In the genomic region with DNA sequence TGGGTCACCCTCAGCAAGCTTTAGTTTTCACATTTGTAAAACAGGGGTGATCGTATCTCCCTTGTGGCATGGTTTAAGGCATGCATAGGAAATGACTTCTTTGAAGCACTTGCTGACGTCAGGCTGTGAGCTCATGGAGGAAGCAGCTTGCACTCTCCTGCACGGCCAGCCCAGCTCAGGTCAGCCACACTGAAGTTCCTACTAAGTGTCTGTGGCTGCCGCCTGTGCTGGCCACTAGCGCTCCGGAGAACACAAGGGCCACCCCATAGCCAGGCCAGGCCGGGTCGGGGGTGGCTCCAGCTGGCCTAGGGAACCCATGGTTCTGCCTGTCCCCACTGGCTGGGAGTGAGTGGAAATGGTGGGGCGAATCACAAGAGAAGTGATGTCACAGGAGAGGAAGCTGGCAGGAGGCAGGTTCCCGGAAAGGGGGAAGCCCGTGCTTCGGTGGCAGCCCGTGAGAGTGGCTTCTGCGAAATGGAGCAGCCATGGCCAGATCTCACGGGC, we compare ENCODE assay signal across 10 cellular contexts. TPM values are rescaled to one million over a fixed set of nuclear protein-coding genes. Genes with fewer than 3 reads are reported as not detected.
DNase-seq lines count a peak whose midpoint lies in the region; ATAC-seq, FAIRE-seq and TF ChIP-seq lines count a peak whose summit lies in the region.
"Had no signal": no experiment of that assay in that cellular context is flagged by ENCODE, and none has a peak within 500 bp of the region (broad histone marks: within the 10 kb centered on the region; RNA-seq: fewer than 3 reads in every experiment).

No MANE protein-coding gene starts in this region.

- H3K27ac ChIP-seq in right lobe of liver = no peak overlapping the region
- no peak overlapping the region for H3K27ac ChIP-seq in HepG2 (ENCODE audit: extremely low read length, insufficient read depth, low read length)
- H3K27ac ChIP-seq in neuronal stem cell (replicated peaks; ENCODE audit: low read length) = no peak overlapping the region
- H3K27ac ChIP-seq: C4-2B had no signal

- no peaks in the 10 kb centered on the region for H3K79me2 ChIP-seq in HepG2 (ENCODE audit: insufficient read depth, low read length)

- TF ChIP-seq RAD21 in HepG2 (CRISPR knock-in tag; IDR thresholded peaks at IDR 0.05) = no peak

- no peaks in the 10 kb centered on the region for H3K9me3 Mint-ChIP-seq in activated naive CD4-positive, alpha-beta T cell treated with anti-CD3 and anti-CD28 coated beads, Interleukin-2, amount 10 ng/mL, durations not matched to agents 7 days and 5 days

- H3K9ac ChIP-seq in HepG2 (ENCODE audit: insufficient read depth, low read depth, low read length) = no peak overlapping the region
- no peak overlapping the region for H3K9ac ChIP-seq in neuronal stem cell (ENCODE audit: low read depth, low read length, poor library complexity)

- H3K27ac Mint-ChIP-seq in activated naive CD4-positive, alpha-beta T cell treated with anti-CD3 and anti-CD28 coated beads, Interleukin-2, amount 10 ng/mL, durations not matched to agents 7 days and 5 days = peak overlapping the region; percentile 95

- TF ChIP-seq POLR2A in right lobe of liver (IDR thresholded peaks at IDR 0.05) (no peak), HepG2 (IDR thresholded peaks at IDR 0.05; ENCODE audit: insufficient read depth in 1 of 2, low read depth in 2 of 2, low read length in 2 of 2) (no peak)

- H4K8ac ChIP-seq in neuronal stem cell (ENCODE audit: low read depth, low read length) = no peak overlapping the region

- H3K27me3 ChIP-seq in right lobe of liver (no peaks in the 10 kb centered on the region), HepG2 (ENCODE audit: control insufficient read depth in 1 of 2, insufficient read depth in 2 of 2, low read length in 2 of 2) (no peaks in the 10 kb centered on the region; a peak in 1 of 5 replicates), neuronal stem cell (ENCODE audit: control insufficient read depth in 3 of 3, insufficient read depth in 3 of 3, low read depth in 1 of 3, low read length in 3 of 3) (peaks cover 0 to 53% (median 6%) of the 10 kb centered on the region in 3 experiments)

- CTCF ChIA-PET in HepG2 (lab: Yijun Ruan, JAX; ENCODE audit: low intra/inter-chr PET ratio, low total read pairs) = no interaction called here
- CTCF ChIA-PET in activated naive CD4-positive, alpha-beta T cell treated with anti-CD3 and anti-CD28 coated beads, Interleukin-2, amount 10 ng/mL, durations not matched to agents 7 days and 5 days (lab: Charles Lee) = interaction anchor here (0.7 to 2.9 kb wide), 16 partner anchors 16 to 484 kb away, joined by 3 to 38 read pairs (median 4); a partner anchor contains a TSS

- TF ChIP-seq CTCF in right lobe of liver (IDR thresholded peaks at IDR 0.05) (no peak), HepG2 (CRISPR knock-in tag; IDR thresholded peaks at IDR 0.05) (no peak)

- no peak overlapping the region for H2BK5ac ChIP-seq in neuronal stem cell (ENCODE audit: low read length)

- in situ Hi-C loops in HepG2 (cut with HindIII; ENCODE audit: extremely low pct_ligation_motif_present, low pct_unique_long_range_greater_than_20kb) = no loop called here

- peak overlapping the region; percentile 59 for H3K23ac ChIP-seq in neuronal stem cell (ENCODE audit: low read depth, low read length, poor library complexity)

- TF ChIP-seq EP300 in HepG2 (IDR thresholded peaks at IDR 0.05; ENCODE audit: low read depth in 2 of 2, low read length in 2 of 2) = no peak
- TF ChIP-seq EP300 in HepG2 (CRISPR knock-in tag; IDR thresholded peaks at IDR 0.05; ENCODE audit: borderline replicate concordance) = no peak

- no peaks in the 10 kb centered on the region for H4K20me1 ChIP-seq in HepG2 (ENCODE audit: insufficient read depth, low read length)

- H3K4me2 ChIP-seq in HepG2 (ENCODE audit: low read depth, low read length) = no peak overlapping the region
- H3K4me2 ChIP-seq in neuronal stem cell (ENCODE audit: insufficient read depth, low read length, poor library complexity, severe bottlenecking) = no peak overlapping the region

- FAIRE-seq in HepG2 (lab: Jason Lieb, UNC) = no peak

- POLR2A ChIA-PET in HepG2 (lab: Yijun Ruan, JAX) = no interaction called here

- H3K36me3 Mint-ChIP-seq in activated naive CD4-positive, alpha-beta T cell treated with anti-CD3 and anti-CD28 coated beads, Interleukin-2, amount 10 ng/mL, durations not matched to agents 7 days and 5 days = no peaks in the 10 kb centered on the region

- H2BK12ac ChIP-seq in neuronal stem cell (ENCODE audit: low read length) = peak overlapping the region; percentile 69

- intact Hi-C loops in right lobe of liver (cut with DNase I) (no loop called here), HepG2 (cut with micrococcal nuclease; ENCODE audit: unreplicated experiment) (loop anchor here (5.0 kb wide), 1 partner anchor 68 kb away; a partner anchor contains a TSS)

- H3K27me3 Mint-ChIP-seq in activated naive CD4-positive, alpha-beta T cell treated with anti-CD3 and anti-CD28 coated beads, Interleukin-2, amount 10 ng/mL, durations not matched to agents 7 days and 5 days = peaks cover 27% of the 10 kb centered on the region

- peak overlapping the region; percentile 53 for H3K18ac ChIP-seq in neuronal stem cell (ENCODE audit: low read length)

- ATAC-seq in right lobe of liver (peak; percentile 3 to 47 (median 25)), HepG2 (no peak)

- 80% methylated on average over 1 of the region's 15 CpGs for WGBS in right lobe of liver (ENCODE audit: insufficient coverage, low coverage, low lambda C conversion rate, missing lambda C conversion rate)
- WGBS in HepG2 (ENCODE audit: low lambda C conversion rate) = 63% methylated on average over 13 of the region's 15 CpGs
- no CpG with 5 or more reads among the region's 15 CpGs for WGBS in neuronal stem cell (ENCODE audit: extremely low coverage in 2 of 2, insufficient read length in 2 of 2, insufficient replicate concordance in 1 of 2), 2 donors

- H2AFZ ChIP-seq in HepG2 (ENCODE audit: low read length) (no peak overlapping the region), neuronal stem cell (ENCODE audit: low read length) (no peak overlapping the region)

- peak overlapping the region; percentile 41 for H2AK5ac ChIP-seq in neuronal stem cell (ENCODE audit: low read depth, low read length)

- no peaks in the 10 kb centered on the region for H3K9me3 ChIP-seq in right lobe of liver
- H3K9me3 ChIP-seq in HepG2 (ENCODE audit: low read length) = no peaks in the 10 kb centered on the region
- peaks cover 0 to under 1% of the 10 kb centered on the region in 2 donors for H3K9me3 ChIP-seq in neuronal stem cell (replicated peaks in 1 of 2; ENCODE audit: control insufficient read depth in 2 of 2, insufficient read depth in 1 of 2, low read depth in 1 of 2, low read length in 2 of 2)

- H3K4me1 Mint-ChIP-seq in activated naive CD4-positive, alpha-beta T cell treated with anti-CD3 and anti-CD28 coated beads, Interleukin-2, amount 10 ng/mL, durations not matched to agents 7 days and 5 days = peaks cover 80% of the 10 kb centered on the region

- DNase-seq in right lobe of liver = no peak
- DNase-seq in HepG2 (ENCODE audit: low spot score) = no peak
- DNase-seq in activated naive CD4-positive, alpha-beta T cell treated with anti-CD3 and anti-CD28 coated beads, Interleukin-2, amount 10 ng/mL, durations not matched to agents 7 days and 5 days = peak; percentile 94
- DNase-seq in neuronal stem cell (ENCODE audit: low spot score) = no peak
- DNase-seq in NCI-H345 treated with DMSO at 0.1 percent for 48 hours (lab: John Stamatoyannopoulos, UW; ENCODE audit: unreplicated experiment) = no peak
- DNase-seq in NCI-H345 (lab: John Stamatoyannopoulos, UW) = no peak
- no peak for DNase-seq in GOT3 (lab: John Stamatoyannopoulos, UW)
- no peak for DNase-seq in occipital lobe (lab: John Stamatoyannopoulos, UW)

- no peaks in the 10 kb centered on the region for H3K79me1 ChIP-seq in neuronal stem cell (ENCODE audit: low read depth, low read length)

- BruUV-seq in HepG2 (replicated peaks; lab: Mats Ljungman, UMichigan) = no TSS peak

- H3K4me3 ChIP-seq in right lobe of liver = no peak overlapping the region
- no peak overlapping the region for H3K4me3 ChIP-seq in HepG2 (replicated peaks in 1 of 3; ENCODE audit: insufficient read depth in 1 of 3, low read depth in 2 of 3, low read length in 3 of 3)
- no peak overlapping the region for H3K4me3 ChIP-seq in neuronal stem cell (ENCODE audit: low read length in 2 of 2)

- peaks cover 0 to 2% (median 0%) of the 10 kb centered on the region in 4 donors for H3K4me1 ChIP-seq in right lobe of liver
- peaks cover 11% of the 10 kb centered on the region; the same call in 1 of the 2 replicates for H3K4me1 ChIP-seq in HepG2 (ENCODE audit: insufficient read depth, low read length)
- H3K4me1 ChIP-seq in neuronal stem cell (ENCODE audit: control insufficient read depth in 2 of 2, insufficient read depth in 1 of 2, low read depth in 1 of 2, low read length in 2 of 2) = peaks cover 0 to 6% of the 10 kb centered on the region in 2 donors

- peak overlapping the region; percentile 42 for H3K4me3 Mint-ChIP-seq in activated naive CD4-positive, alpha-beta T cell treated with anti-CD3 and anti-CD28 coated beads, Interleukin-2, amount 10 ng/mL, durations not matched to agents 7 days and 5 days

- no peaks in the 10 kb centered on the region for H3K36me3 ChIP-seq in right lobe of liver
- no peaks in the 10 kb centered on the region for H3K36me3 ChIP-seq in HepG2 (replicated peaks in 1 of 2; ENCODE audit: control insufficient read depth in 1 of 2, insufficient read depth in 2 of 2, low read length in 2 of 2)
- no peaks in the 10 kb centered on the region for H3K36me3 ChIP-seq in neuronal stem cell (replicated peaks in 1 of 2; ENCODE audit: control insufficient read depth in 2 of 2, insufficient read depth in 2 of 2, low read length in 2 of 2)

- H3K14ac ChIP-seq in neuronal stem cell (ENCODE audit: low read length) = no peak overlapping the region

- no peak overlapping the region for H3K4ac ChIP-seq in neuronal stem cell (ENCODE audit: low read length)

- H2BK120ac ChIP-seq in neuronal stem cell (ENCODE audit: low read depth, low read length) = peak overlapping the region; percentile 42

- no peak overlapping the region for H2BK15ac ChIP-seq in neuronal stem cell (ENCODE audit: low read length)

- no peak overlapping the region for H4K91ac ChIP-seq in neuronal stem cell (ENCODE audit: low read depth, low read length, poor library complexity)

RNA-seq across cellular contexts. Expression of a gene that starts 28.2 kb away (rescaled TPM):
- total RNA-seq in right lobe of liver (1 to 10 TPM; 2.0 to 9.7 (median 4.4) TPM), HepG2 (2016; rRNA removed; fragmentation: Illumina TruSeq; extraction: Trizol) (4.5 and 5.3 TPM in 2 replicates), occipital lobe (22.6 TPM)
- 2.1 and 2.4 TPM in 2 replicates for total RNA-seq in HepG2 (2016; cell fraction: cytosol; rRNA removed; fragmentation: Illumina TruSeq; extraction: Trizol; ENCODE audit: low read depth)
- total RNA-seq in HepG2 (2016; cell fraction: insoluble cytoplasmic fraction; rRNA removed; fragmentation: Illumina TruSeq; extraction: Trizol) = 3.3 and 4.9 TPM in 2 replicates
- 3.7 and 3.8 TPM in 2 replicates for total RNA-seq in HepG2 (2016; cell fraction: membrane; rRNA removed; fragmentation: Illumina TruSeq; extraction: Trizol)
- total RNA-seq in HepG2 (2016; cell fraction: nucleus; rRNA removed; fragmentation: Illumina TruSeq; extraction: Trizol) = 2.9 and 4.4 TPM in 2 replicates
- polyA plus RNA-seq in HepG2 (2011; rRNA removed) = 11.7 and 17.4 TPM in 2 replicates
- polyA plus RNA-seq in HepG2 (2011; cell fraction: cytosol; rRNA removed) = 11.0 and 11.5 TPM in 2 replicates
- polyA plus RNA-seq in HepG2 (2011; cell fraction: nucleus; rRNA removed) = 52.2 and 53.1 TPM in 2 replicates
- 5.3 and 11.6 TPM in 2 replicates for polyA plus RNA-seq in HepG2 (2012)
- polyA plus RNA-seq in HepG2 (2016; cell fraction: cytosol; fragmentation: Illumina TruSeq; extraction: Trizol; ENCODE audit: low read depth) = 2.5 and 3.1 TPM in 2 replicates
- 4.6 and 5.0 TPM in 2 replicates for polyA plus RNA-seq in HepG2 (2016; cell fraction: insoluble cytoplasmic fraction; fragmentation: Illumina TruSeq; extraction: Trizol; ENCODE audit: low read depth)
- polyA plus RNA-seq in HepG2 (2016; cell fraction: membrane; fragmentation: Illumina TruSeq; extraction: Trizol; ENCODE audit: low read depth) = 2.8 and 4.0 TPM in 2 replicates
- polyA plus RNA-seq in HepG2 (2016; cell fraction: nucleus; fragmentation: Illumina TruSeq; extraction: Trizol; ENCODE audit: insufficient read depth, low read depth) = 5.0 and 5.9 TPM in 2 replicates
- polyA minus RNA-seq in HepG2 (2011; rRNA and poly(A)+ RNA removed; ENCODE audit: low replicate concordance) = 0.28 and 24.0 TPM in 2 replicates
- 4.6 and 5.1 TPM in 2 replicates for polyA minus RNA-seq in HepG2 (2011; cell fraction: cytosol; rRNA and poly(A)+ RNA removed)
- polyA minus RNA-seq in HepG2 (2011; cell fraction: nucleus; rRNA and poly(A)+ RNA removed) = 6.8 and 7.3 TPM in 2 replicates
- 46.3 TPM for polyA plus RNA-seq in neuronal stem cell (2013, experiment 1 of 2)
- polyA plus RNA-seq in neuronal stem cell (2013, experiment 2 of 2) = 47.4 TPM

RNA-seq across cellular contexts. Expression of a gene that starts 29.8 kb away (rescaled TPM):
- total RNA-seq in right lobe of liver (100 to 1,000 TPM in 1 of 6 experiments, 10 to 100 TPM in 5; 40.7 to 104 (median 60.6) TPM), HepG2 (2016; rRNA removed; fragmentation: Illumina TruSeq; extraction: Trizol) (1.5 and 4.2 TPM in 2 replicates), occipital lobe (not detected)
- total RNA-seq in HepG2 (2016; cell fraction: cytosol; rRNA removed; fragmentation: Illumina TruSeq; extraction: Trizol; ENCODE audit: low read depth) = 1.1 and 1.5 TPM in 2 replicates
- 1.5 and 5.2 TPM in 2 replicates for total RNA-seq in HepG2 (2016; cell fraction: insoluble cytoplasmic fraction; rRNA removed; fragmentation: Illumina TruSeq; extraction: Trizol)
- 1.7 and 2.7 TPM in 2 replicates for total RNA-seq in HepG2 (2016; cell fraction: membrane; rRNA removed; fragmentation: Illumina TruSeq; extraction: Trizol)
- 5.1 and 6.1 TPM in 2 replicates for total RNA-seq in HepG2 (2016; cell fraction: nucleus; rRNA removed; fragmentation: Illumina TruSeq; extraction: Trizol)
- polyA plus RNA-seq in HepG2 (2011; rRNA removed) = 4.8 and 8.5 TPM in 2 replicates
- 5.4 and 5.9 TPM in 2 replicates for polyA plus RNA-seq in HepG2 (2011; cell fraction: cytosol; rRNA removed)
- 16.8 and 19.4 TPM in 2 replicates for polyA plus RNA-seq in HepG2 (2011; cell fraction: nucleus; rRNA removed)
- 4.2 and 6.4 TPM in 2 replicates for polyA plus RNA-seq in HepG2 (2012)
- 1.7 TPM in 2 replicates for polyA plus RNA-seq in HepG2 (2016; cell fraction: cytosol; fragmentation: Illumina TruSeq; extraction: Trizol; ENCODE audit: low read depth)
- polyA plus RNA-seq in HepG2 (2016; cell fraction: insoluble cytoplasmic fraction; fragmentation: Illumina TruSeq; extraction: Trizol; ENCODE audit: low read depth) = 2.3 and 2.6 TPM in 2 replicates
- polyA plus RNA-seq in HepG2 (2016; cell fraction: membrane; fragmentation: Illumina TruSeq; extraction: Trizol; ENCODE audit: low read depth) = 2.4 and 3.1 TPM in 2 replicates
- polyA plus RNA-seq in HepG2 (2016; cell fraction: nucleus; fragmentation: Illumina TruSeq; extraction: Trizol; ENCODE audit: insufficient read depth, low read depth) = 10.0 and 11.5 TPM in 2 replicates
- 6.6 TPM in 1 of 2 replicates, not detected in the other for polyA minus RNA-seq in HepG2 (2011; rRNA and poly(A)+ RNA removed; ENCODE audit: low replicate concordance)
- polyA minus RNA-seq in HepG2 (2011; cell fraction: cytosol; rRNA and poly(A)+ RNA removed) = 1.1 and 1.9 TPM in 2 replicates
- polyA minus RNA-seq in HepG2 (2011; cell fraction: nucleus; rRNA and poly(A)+ RNA removed) = 4.0 and 5.2 TPM in 2 replicates
- polyA plus RNA-seq in neuronal stem cell (2013, experiment 1 of 2) = 0.01 TPM
- polyA plus RNA-seq in neuronal stem cell (2013, experiment 2 of 2) = not detected
- total RNA-seq: subcutaneous adipose tissue had no signal

Comparison
In these comparisons a context has a peak if more than half of its experiments do, and no peak if none do; other contexts are left out.
1. RNA of a gene that starts 29.8 kb away (total RNA-seq): 40.7 to 104 TPM in right lobe of liver; 1.1 to 6.1 TPM in HepG2 and not detected in occipital lobe (single experiment); every median in the first group is over 4 times any median in the second.